In genomic region chr11:86171627-86172026, GRCh38 we compare ENCODE assay signal across 1 cellular context.
TF ChIP-seq lines count a peak whose summit lies in the region.

No MANE protein-coding gene starts in this region.

TF ChIP-seq in IMR-90, 13 proteins besides CTCF, POLR2A, EP300 and RAD21:
- TF ChIP-seq NFE2L2 (IDR thresholded peaks at IDR 0.05; ENCODE audit: low read depth, low read length) (no peak), MAFK (IDR thresholded peaks at IDR 0.05; ENCODE audit: low read depth, low read length) (no peak), MXI1 (IDR thresholded peaks at IDR 0.05; ENCODE audit: borderline replicate concordance, low read depth, low read length) (no peak), CEBPB (IDR thresholded peaks at IDR 0.05; ENCODE audit: low read depth, low read length) (no peak), MAZ (IDR thresholded peaks at IDR 0.05; ENCODE audit: borderline replicate concordance, low read depth, low read length) (no peak), RFX5 (IDR thresholded peaks at IDR 0.05; ENCODE audit: low read depth, low read length) (no peak), ELK1 (IDR thresholded peaks at IDR 0.05; ENCODE audit: borderline replicate concordance, low read depth, low read length) (no peak), USF2 (IDR thresholded peaks at IDR 0.05; ENCODE audit: low read depth, low read length) (no peak), RCOR1 (IDR thresholded peaks at IDR 0.05; ENCODE audit: insufficient replicate concordance, low read length) (no peak), SMC3 (IDR thresholded peaks at IDR 0.05; ENCODE audit: low read depth, low read length) (no peak), BHLHE40 (IDR thresholded peaks at IDR 0.05; ENCODE audit: low read depth, low read length) (no peak), FOS (IDR thresholded peaks at IDR 0.05; ENCODE audit: low read depth, low read length) (no peak), CHD1 (IDR thresholded peaks at IDR 0.05; ENCODE audit: low read depth, low read length) (no peak)
TF ChIP-seq in IMR-90: peak in this region for 0.
